Comparison of ENCODE assay signal across 8 cellular contexts in genomic region chr19:13132471-13133166, GRCh38. TPM values are rescaled to one million over a fixed set of nuclear protein-coding genes. Genes with fewer than 3 reads are reported as not detected.
DNase-seq lines count a peak whose midpoint lies in the region; ATAC-seq and TF ChIP-seq lines count a peak whose summit lies in the region.

No MANE protein-coding gene starts in this region.

- H3K36me3 ChIP-seq in CD4-positive, alpha-beta memory T cell (ENCODE audit: insufficient read depth, low read length), result peaks cover 9% of the 10 kb centered on the region
- peaks cover 0 to 25% of the 10 kb centered on the region in 2 donors for H3K36me3 ChIP-seq in vagina

- peak; percentile 52 to 83 (median 61) for DNase-seq in CD4-positive, alpha-beta memory T cell
- DNase-seq in T-cell (peak in 19 of 34 experiments; percentile 16 to 46 (median 33)), natural killer cell (peak; percentile 43), sciatic nerve (ENCODE audit: low spot score) (no peak), RPMI8226 (no peak), vagina (ENCODE audit: extremely low spot score in 2 of 2) (no peak)
- DNase-seq in activated naive CD8-positive, alpha-beta T cell treated with anti-CD3 and anti-CD28 coated beads, Interleukin-2, amount 10 ng/mL, durations not matched to agents 7 days and 5 days, result no peak

- H3K27me3 ChIP-seq in CD4-positive, alpha-beta memory T cell (ENCODE audit: insufficient read depth, low read length), result no peaks in the 10 kb centered on the region
- H3K27me3 ChIP-seq in vagina, result no peaks in the 10 kb centered on the region

- peaks cover 34% of the 10 kb centered on the region for H3K4me1 ChIP-seq in CD4-positive, alpha-beta memory T cell (ENCODE audit: insufficient read depth, low read length)
- no peaks in the 10 kb centered on the region for H3K4me1 ChIP-seq in vagina

- peaks cover 25 to 42% (median 30%) of the 10 kb centered on the region in 4 donors for H3K4me1 Mint-ChIP-seq in CD4-positive, alpha-beta memory T cell
- H3K4me1 Mint-ChIP-seq in T-cell (peaks cover 29 to 41% (median 35%) of the 10 kb centered on the region in 3 donors), natural killer cell (peaks cover 27 to 28% of the 10 kb centered on the region in 2 donors)
- peaks cover 22% of the 10 kb centered on the region for H3K4me1 Mint-ChIP-seq in activated naive CD8-positive, alpha-beta T cell treated with anti-CD3 and anti-CD28 coated beads, Interleukin-2, amount 10 ng/mL, durations not matched to agents 7 days and 5 days

- H3K4me3 ChIP-seq in CD4-positive, alpha-beta memory T cell (ENCODE audit: low read length in 2 of 2), result peak overlapping the region in 1 of 2 donors; percentile 1
- no peak overlapping the region for H3K4me3 ChIP-seq in vagina

- H3K27ac ChIP-seq in CD4-positive, alpha-beta memory T cell (ENCODE audit: low read depth, low read length), result no peak overlapping the region
- no peak overlapping the region for H3K27ac ChIP-seq in vagina

- no peak for TF ChIP-seq POLR2A in vagina (IDR thresholded peaks at IDR 0.05)

- ATAC-seq in T-cell (replicated peaks in 1 of 4) (peak; percentile 86 to 92 (median 90)), natural killer cell (peak; percentile 92 to 99 (median 97)), sciatic nerve (no peak), HG03432 (IDR thresholded peaks at IDR 0.05; ENCODE audit: unreplicated experiment) (no peak)
- ATAC-seq in activated naive CD8-positive, alpha-beta T cell treated with anti-CD3 and anti-CD28 coated beads, Interleukin-2, amount 10 ng/mL, durations not matched to agents 7 days and 5 days (ENCODE audit: low read depth), result peak; percentile 80

- H3K9me3 Mint-ChIP-seq in CD4-positive, alpha-beta memory T cell, result no peaks in the 10 kb centered on the region
- H3K9me3 Mint-ChIP-seq in T-cell (no peaks in the 10 kb centered on the region), natural killer cell (no peaks in the 10 kb centered on the region)
- H3K9me3 Mint-ChIP-seq in activated naive CD8-positive, alpha-beta T cell treated with anti-CD3 and anti-CD28 coated beads, Interleukin-2, amount 10 ng/mL, durations not matched to agents 7 days and 5 days, result no peaks in the 10 kb centered on the region

- CTCF ChIA-PET in CD4-positive, alpha-beta memory T cell (lab: Charles Lee; ENCODE audit: partially characterized antibody), result interaction anchor here (0.8 to 1.2 kb wide), 6 partner anchors 28 to 167 kb away, joined by 3 to 6 read pairs (median 4); no protein-coding TSS in a partner anchor
- CTCF ChIA-PET in T-cell (lab: Charles Lee), result interaction anchor here (0.6 to 1.5 kb wide), 6 partner anchors 13 to 455 kb away, joined by 3 read pairs; no protein-coding TSS in a partner anchor

- peak overlapping the region; percentile 31 to 82 (median 65) for H3K4me3 Mint-ChIP-seq in CD4-positive, alpha-beta memory T cell
- peak overlapping the region in 2 of 3 donors; percentile 6 to 15 for H3K4me3 Mint-ChIP-seq in T-cell
- H3K4me3 Mint-ChIP-seq in activated naive CD8-positive, alpha-beta T cell treated with anti-CD3 and anti-CD28 coated beads, Interleukin-2, amount 10 ng/mL, durations not matched to agents 7 days and 5 days, result peak overlapping the region; percentile 4
- peak overlapping the region; percentile 79 for H3K4me3 Mint-ChIP-seq in natural killer cell

- POLR2A ChIA-PET in CD4-positive, alpha-beta memory T cell (lab: Charles Lee; ENCODE audit: partially characterized antibody), result interaction anchor here (0.9 to 3.5 kb wide), 9 partner anchors 9 to 248 kb away, joined by 3 to 19 read pairs (median 5); partner anchors contain the start of genes IER2, NACC1 and STX10
- POLR2A ChIA-PET in T-cell (lab: Charles Lee), result no interaction called here
- POLR2A ChIA-PET in activated naive CD8-positive, alpha-beta T cell treated with anti-CD3 and anti-CD28 coated beads, Interleukin-2, amount 10 ng/mL, durations not matched to agents 7 days and 5 days (lab: Charles Lee), result interaction anchor here (0.9 to 1.6 kb wide), 6 partner anchors 8 to 20 kb away, joined by 3 to 6 read pairs (median 3); partner anchors contain the start of genes IER2, NACC1 and STX10

- TF ChIP-seq CTCF in natural killer cell (IDR thresholded peaks at IDR 0.05) (no peak), vagina (IDR thresholded peaks at IDR 0.05) (no peak)

- intact Hi-C loops in CD4-positive, alpha-beta memory T cell (cut with micrococcal nuclease), result loop anchor here (2.0 kb wide), 1 partner anchor 16 kb away; the partner anchor contains the start of gene TRMT1
- intact Hi-C loops in natural killer cell (cut with micrococcal nuclease), result no loop called here
- intact Hi-C loops in sciatic nerve (cut with DNase I), result no loop called here
- intact Hi-C loops in vagina (cut with DNase I), result no loop called here

- H3K9me3 ChIP-seq in CD4-positive, alpha-beta memory T cell (ENCODE audit: control insufficient read depth in 1 of 2, low read length in 2 of 2), result no peaks in the 10 kb centered on the region
- H3K9me3 ChIP-seq in vagina, result no peaks in the 10 kb centered on the region

- no peaks in the 10 kb centered on the region for H3K27me3 Mint-ChIP-seq in CD4-positive, alpha-beta memory T cell
- H3K27me3 Mint-ChIP-seq in T-cell, result no peaks in the 10 kb centered on the region
- H3K27me3 Mint-ChIP-seq in activated naive CD8-positive, alpha-beta T cell treated with anti-CD3 and anti-CD28 coated beads, Interleukin-2, amount 10 ng/mL, durations not matched to agents 7 days and 5 days, result no peaks in the 10 kb centered on the region
- H3K27me3 Mint-ChIP-seq in natural killer cell (ENCODE audit: low read depth in 2 of 2), result no peaks in the 10 kb centered on the region

- peak overlapping the region; percentile 66 to 90 (median 79) for H3K27ac Mint-ChIP-seq in CD4-positive, alpha-beta memory T cell
- peak overlapping the region; percentile 77 to 88 for H3K27ac Mint-ChIP-seq in T-cell
- peak overlapping the region; percentile 70 for H3K27ac Mint-ChIP-seq in activated naive CD8-positive, alpha-beta T cell treated with anti-CD3 and anti-CD28 coated beads, Interleukin-2, amount 10 ng/mL, durations not matched to agents 7 days and 5 days
- peak overlapping the region; percentile 86 to 91 for H3K27ac Mint-ChIP-seq in natural killer cell

- H3K36me3 Mint-ChIP-seq in CD4-positive, alpha-beta memory T cell, result peaks cover 7 to 20% of the 10 kb centered on the region in 2 donors
- H3K36me3 Mint-ChIP-seq in T-cell (peaks cover 9% of the 10 kb centered on the region), natural killer cell (no peaks in the 10 kb centered on the region)
- H3K36me3 Mint-ChIP-seq in activated naive CD8-positive, alpha-beta T cell treated with anti-CD3 and anti-CD28 coated beads, Interleukin-2, amount 10 ng/mL, durations not matched to agents 7 days and 5 days, result no peaks in the 10 kb centered on the region

RNA-seq across cellular contexts. Expression of gene NACC1, which starts 14.6 kb away (rescaled TPM):
- 10 to 100 TPM; 25.8 to 34.1 TPM for total RNA-seq in CD4-positive, alpha-beta memory T cell
- polyA plus RNA-seq in CD4-positive, alpha-beta memory T cell, result 1 to 10 TPM in 1 of 2 donors, under 1 TPM in 1; 0.15 to 1.8 TPM
- total RNA-seq in T-cell, result 10 to 100 TPM; 23.8 to 44.9 (median 38.1) TPM
- total RNA-seq in activated naive CD8-positive, alpha-beta T cell treated with anti-CD3 and anti-CD28 coated beads, Interleukin-2, amount 10 ng/mL, durations not matched to agents 7 days and 5 days, result 10 to 100 TPM; 56.3 to 57.2 TPM
- total RNA-seq in natural killer cell, result 10 to 100 TPM; 41.2 to 48.7 (median 43.4) TPM
- 30.7 TPM for total RNA-seq in sciatic nerve
- total RNA-seq in vagina, result 22.6 TPM

RNA-seq across cellular contexts. Expression of gene TRMT1, which starts 16.1 kb away (rescaled TPM):
- 10 to 100 TPM; 70.6 to 78.4 TPM for total RNA-seq in CD4-positive, alpha-beta memory T cell
- polyA plus RNA-seq in CD4-positive, alpha-beta memory T cell, result 10 to 100 TPM; 18.0 to 24.9 TPM
- total RNA-seq in T-cell (100 to 1,000 TPM in 2 of 5 donors, 10 to 100 TPM in 3; 68.9 to 121 (median 95.6) TPM), natural killer cell (10 to 100 TPM; 33.8 to 48.5 (median 42.2) TPM), sciatic nerve (34.7 TPM), vagina (28.0 TPM)
- 10 to 100 TPM; 54.3 to 55.8 TPM for total RNA-seq in activated naive CD8-positive, alpha-beta T cell treated with anti-CD3 and anti-CD28 coated beads, Interleukin-2, amount 10 ng/mL, durations not matched to agents 7 days and 5 days

RNA-seq across cellular contexts. Expression of gene STX10, which starts 17.6 kb away (rescaled TPM):
- total RNA-seq in CD4-positive, alpha-beta memory T cell, result 10 to 100 TPM; 63.7 to 64.0 TPM
- 10 to 100 TPM; 57.9 to 64.2 TPM for polyA plus RNA-seq in CD4-positive, alpha-beta memory T cell
- total RNA-seq in T-cell, result 10 to 100 TPM; 43.8 to 89.6 (median 67.3) TPM
- total RNA-seq in activated naive CD8-positive, alpha-beta T cell treated with anti-CD3 and anti-CD28 coated beads, Interleukin-2, amount 10 ng/mL, durations not matched to agents 7 days and 5 days, result 10 to 100 TPM; 67.1 to 69.9 TPM
- 10 to 100 TPM; 39.2 to 46.9 (median 42.0) TPM for total RNA-seq in natural killer cell
- total RNA-seq in sciatic nerve, result 48.3 TPM
- total RNA-seq in vagina, result 71.5 TPM

RNA-seq across cellular contexts. Expression of gene IER2, which starts 17.6 kb away (rescaled TPM):
- total RNA-seq in CD4-positive, alpha-beta memory T cell, result 100 to 1,000 TPM; 148 to 153 TPM
- polyA plus RNA-seq in CD4-positive, alpha-beta memory T cell, result 100 to 1,000 TPM; 201 to 446 TPM
- 100 to 1,000 TPM; 165 to 413 (median 196) TPM for total RNA-seq in T-cell
- total RNA-seq in activated naive CD8-positive, alpha-beta T cell treated with anti-CD3 and anti-CD28 coated beads, Interleukin-2, amount 10 ng/mL, durations not matched to agents 7 days and 5 days, result 100 to 1,000 TPM; 167 to 178 TPM
- 1,000 to 10,000 TPM in 1 of 3 donors, 100 to 1,000 TPM in 2; 668 to 1,112 (median 949) TPM for total RNA-seq in natural killer cell
- 102 TPM for total RNA-seq in sciatic nerve
- total RNA-seq in vagina, result 152 TPM

RNA-seq across cellular contexts. Expression of gene LYL1, which starts 30.0 kb away (rescaled TPM):
- 10 to 100 TPM; 16.1 to 16.9 TPM for total RNA-seq in CD4-positive, alpha-beta memory T cell
- 1 to 10 TPM; 2.3 to 9.4 TPM for polyA plus RNA-seq in CD4-positive, alpha-beta memory T cell
- 10 to 100 TPM in 3 of 5 donors, 1 to 10 TPM in 2; 3.4 to 20.6 (median 15.4) TPM for total RNA-seq in T-cell
- total RNA-seq in activated naive CD8-positive, alpha-beta T cell treated with anti-CD3 and anti-CD28 coated beads, Interleukin-2, amount 10 ng/mL, durations not matched to agents 7 days and 5 days, result 1 to 10 TPM; 3.7 TPM
- total RNA-seq in natural killer cell, result 1 to 10 TPM; 2.0 to 7.7 (median 6.7) TPM
- 20.2 TPM for total RNA-seq in sciatic nerve
- total RNA-seq in vagina, result 11.5 TPM

Comparison
In these comparisons a context has a peak if more than half of its experiments do, and no peak if none do; other contexts are left out.
1. DNase-seq: peak in CD4-positive, alpha-beta memory T cell (5 of 5), T-cell (19 of 34) and natural killer cell (single experiment); none in activated naive CD8-positive, alpha-beta T cell treated with anti-CD3 and anti-CD28 coated beads, Interleukin-2, amount 10 ng/mL, durations not matched to agents 7 days and 5 days (single experiment), sciatic nerve (single experiment), RPMI8226 (single experiment) and vagina (0 of 2).
2. H3K4me3 Mint-ChIP-seq: peak in every context shown above with its lines; median percentile 79 in natural killer cell; 65 in CD4-positive, alpha-beta memory T cell; 10 in T-cell; 4 in activated naive CD8-positive, alpha-beta T cell treated with anti-CD3 and anti-CD28 coated beads, Interleukin-2, amount 10 ng/mL, durations not matched to agents 7 days and 5 days.
3. ATAC-seq: peak in T-cell (4 of 4), activated naive CD8-positive, alpha-beta T cell treated with anti-CD3 and anti-CD28 coated beads, Interleukin-2, amount 10 ng/mL, durations not matched to agents 7 days and 5 days (single experiment) and natural killer cell (3 of 3); none in sciatic nerve (single experiment) and HG03432 (single experiment).
4. POLR2A ChIA-PET loops: an anchor here in CD4-positive, alpha-beta memory T cell (0.9 to 3.5 kb wide) and activated naive CD8-positive, alpha-beta T cell treated with anti-CD3 and anti-CD28 coated beads, Interleukin-2, amount 10 ng/mL, durations not matched to agents 7 days and 5 days (0.9 to 1.6 kb wide); none called in T-cell.
5. Peak in every context shown above with its lines, with median percentiles within 50 percentile points of each other: H3K27ac Mint-ChIP-seq.